ENCODE assay signal across 1 cellular context in the genomic region with DNA sequence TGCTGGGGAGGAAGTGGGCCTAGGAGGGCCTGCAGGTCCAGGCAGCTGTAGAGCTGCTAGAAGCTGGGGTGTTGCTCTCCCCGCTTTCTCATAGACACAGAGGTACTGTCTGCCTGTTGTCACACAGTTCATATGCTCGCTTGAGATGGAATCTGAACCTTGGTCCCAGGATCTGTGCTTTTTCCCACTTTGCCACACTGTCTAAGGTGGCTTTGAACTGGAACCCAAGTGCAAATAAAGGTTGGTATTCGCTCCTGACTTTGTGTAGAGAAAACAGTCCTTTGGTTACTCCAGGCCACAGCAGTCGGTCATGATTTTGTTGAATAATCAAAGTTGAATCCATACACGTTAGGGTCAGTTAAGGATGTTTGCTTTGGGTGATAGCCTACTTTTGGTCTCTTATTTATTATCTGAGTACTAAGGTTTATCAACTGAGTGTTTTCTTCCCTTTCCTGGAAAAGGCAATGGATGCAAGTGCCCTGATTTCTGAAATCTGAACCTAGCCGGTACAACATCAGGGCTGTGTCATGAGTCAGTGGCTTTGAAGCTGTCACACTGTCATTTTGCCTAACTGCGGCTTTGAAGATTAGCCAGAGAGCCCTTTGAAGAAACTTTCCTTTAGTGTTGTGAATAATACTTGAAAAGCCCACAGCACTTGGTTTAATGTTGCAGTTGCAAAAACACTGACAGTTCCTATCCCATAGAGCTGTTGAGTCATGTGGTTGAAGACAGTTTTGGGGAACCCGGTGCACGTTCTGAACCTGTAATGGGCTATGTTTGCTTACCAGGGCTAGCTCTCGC.
TF ChIP-seq lines count a peak whose summit lies in the region.

No MANE protein-coding gene starts in this region.

TF ChIP-seq in HepG2, 621 proteins besides CTCF, POLR2A, EP300 and RAD21 (continued from another document and continues in another):
- TF ChIP-seq, protein P1, sequence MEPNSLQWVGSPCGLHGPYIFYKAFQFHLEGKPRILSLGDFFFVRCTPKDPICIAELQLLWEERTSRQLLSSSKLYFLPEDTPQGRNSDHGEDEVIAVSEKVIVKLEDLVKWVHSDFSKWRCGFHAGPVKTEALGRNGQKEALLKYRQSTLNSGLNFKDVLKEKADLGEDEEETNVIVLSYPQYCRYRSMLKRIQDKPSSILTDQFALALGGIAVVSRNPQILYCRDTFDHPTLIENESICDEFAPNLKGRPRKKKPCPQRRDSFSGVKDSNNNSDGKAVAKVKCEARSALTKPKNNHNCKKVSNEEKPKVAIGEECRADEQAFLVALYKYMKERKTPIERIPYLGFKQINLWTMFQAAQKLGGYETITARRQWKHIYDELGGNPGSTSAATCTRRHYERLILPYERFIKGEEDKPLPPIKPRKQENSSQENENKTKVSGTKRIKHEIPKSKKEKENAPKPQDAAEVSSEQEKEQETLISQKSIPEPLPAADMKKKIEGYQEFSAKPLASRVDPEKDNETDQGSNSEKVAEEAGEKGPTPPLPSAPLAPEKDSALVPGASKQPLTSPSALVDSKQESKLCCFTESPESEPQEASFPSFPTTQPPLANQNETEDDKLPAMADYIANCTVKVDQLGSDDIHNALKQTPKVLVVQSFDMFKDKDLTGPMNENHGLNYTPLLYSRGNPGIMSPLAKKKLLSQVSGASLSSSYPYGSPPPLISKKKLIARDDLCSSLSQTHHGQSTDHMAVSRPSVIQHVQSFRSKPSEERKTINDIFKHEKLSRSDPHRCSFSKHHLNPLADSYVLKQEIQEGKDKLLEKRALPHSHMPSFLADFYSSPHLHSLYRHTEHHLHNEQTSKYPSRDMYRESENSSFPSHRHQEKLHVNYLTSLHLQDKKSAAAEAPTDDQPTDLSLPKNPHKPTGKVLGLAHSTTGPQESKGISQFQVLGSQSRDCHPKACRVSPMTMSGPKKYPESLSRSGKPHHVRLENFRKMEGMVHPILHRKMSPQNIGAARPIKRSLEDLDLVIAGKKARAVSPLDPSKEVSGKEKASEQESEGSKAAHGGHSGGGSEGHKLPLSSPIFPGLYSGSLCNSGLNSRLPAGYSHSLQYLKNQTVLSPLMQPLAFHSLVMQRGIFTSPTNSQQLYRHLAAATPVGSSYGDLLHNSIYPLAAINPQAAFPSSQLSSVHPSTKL (CRISPR knock-in tag; IDR thresholded peaks at IDR 0.05) = peak; percentile 84
- TF ChIP-seq ZNF343 (CRISPR knock-in tag; IDR thresholded peaks at IDR 0.05) = no peak; the same call in 1 of the 2 replicates
- peak; percentile 78; the same call in 1 of the 2 replicates for TF ChIP-seq SOX5 (CRISPR knock-in tag; IDR thresholded peaks at IDR 0.05; ENCODE audit: borderline replicate concordance)
- TF ChIP-seq ZNF567 (CRISPR knock-in tag; IDR thresholded peaks at IDR 0.05; ENCODE audit: borderline replicate concordance) = no peak
- no peak for TF ChIP-seq SRY (CRISPR knock-in tag; IDR thresholded peaks at IDR 0.05)
- peak; percentile 84 for TF ChIP-seq RXRA (CRISPR knock-in tag; IDR thresholded peaks at IDR 0.05)
- peak; percentile 90 for TF ChIP-seq HDAC2 (CRISPR knock-in tag; IDR thresholded peaks at IDR 0.05)
- no peak for TF ChIP-seq SETDB1 (CRISPR knock-in tag; IDR thresholded peaks at IDR 0.05; ENCODE audit: borderline replicate concordance)
- no peak for TF ChIP-seq SNAI1 (CRISPR knock-in tag; IDR thresholded peaks at IDR 0.05; ENCODE audit: borderline replicate concordance)
- no peak for TF ChIP-seq ATF7 (IDR thresholded peaks at IDR 0.05)
- peak; percentile 57; the same call in 1 of the 2 replicates for TF ChIP-seq ATF7 (CRISPR knock-in tag; IDR thresholded peaks at IDR 0.05)
- peak; percentile 64; the same call in 1 of the 2 replicates for TF ChIP-seq MEIS1 (CRISPR knock-in tag; IDR thresholded peaks at IDR 0.05; ENCODE audit: borderline replicate concordance)
- TF ChIP-seq ZNF230 (CRISPR knock-in tag; IDR thresholded peaks at IDR 0.05) = no peak
- TF ChIP-seq ZSCAN29 (CRISPR knock-in tag; conservative IDR thresholded peaks at IDR 0.05) = peak; percentile 86
- TF ChIP-seq, protein P2, sequence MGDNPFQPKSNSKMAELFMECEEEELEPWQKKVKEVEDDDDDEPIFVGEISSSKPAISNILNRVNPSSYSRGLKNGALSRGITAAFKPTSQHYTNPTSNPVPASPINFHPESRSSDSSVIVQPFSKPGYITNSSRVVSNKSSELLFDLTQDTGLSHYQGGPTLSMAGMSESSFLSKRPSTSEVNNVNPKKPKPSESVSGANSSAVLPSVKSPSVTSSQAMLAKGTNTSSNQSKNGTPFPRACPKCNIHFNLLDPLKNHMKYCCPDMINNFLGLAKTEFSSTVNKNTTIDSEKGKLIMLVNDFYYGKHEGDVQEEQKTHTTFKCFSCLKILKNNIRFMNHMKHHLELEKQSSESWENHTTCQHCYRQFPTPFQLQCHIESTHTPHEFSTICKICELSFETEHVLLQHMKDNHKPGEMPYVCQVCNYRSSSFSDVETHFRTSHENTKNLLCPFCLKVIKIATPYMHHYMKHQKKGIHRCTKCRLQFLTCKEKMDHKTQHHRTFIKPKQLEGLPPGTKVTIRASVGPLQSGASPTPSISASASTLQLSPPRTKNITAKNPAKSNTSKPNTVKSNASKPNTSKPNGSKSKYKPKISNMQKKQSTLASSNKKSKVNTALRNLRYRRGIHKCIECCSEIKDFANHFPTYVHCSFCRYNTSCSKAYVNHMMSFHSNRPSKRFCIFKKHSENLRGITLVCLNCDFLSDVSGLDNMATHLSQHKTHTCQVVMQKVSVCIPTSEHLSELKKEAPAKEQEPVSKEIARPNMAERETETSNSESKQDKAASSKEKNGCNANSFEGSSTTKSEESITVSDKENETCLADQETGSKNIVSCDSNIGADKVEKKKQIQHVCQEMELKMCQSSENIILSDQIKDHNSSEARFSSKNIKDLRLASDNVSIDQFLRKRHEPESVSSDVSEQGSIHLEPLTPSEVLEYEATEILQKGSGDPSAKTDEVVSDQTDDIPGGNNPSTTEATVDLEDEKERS (CRISPR knock-in tag; IDR thresholded peaks at IDR 0.05) = peak; percentile 46; the same call in 1 of the 2 replicates
- TF ChIP-seq, protein P3, sequence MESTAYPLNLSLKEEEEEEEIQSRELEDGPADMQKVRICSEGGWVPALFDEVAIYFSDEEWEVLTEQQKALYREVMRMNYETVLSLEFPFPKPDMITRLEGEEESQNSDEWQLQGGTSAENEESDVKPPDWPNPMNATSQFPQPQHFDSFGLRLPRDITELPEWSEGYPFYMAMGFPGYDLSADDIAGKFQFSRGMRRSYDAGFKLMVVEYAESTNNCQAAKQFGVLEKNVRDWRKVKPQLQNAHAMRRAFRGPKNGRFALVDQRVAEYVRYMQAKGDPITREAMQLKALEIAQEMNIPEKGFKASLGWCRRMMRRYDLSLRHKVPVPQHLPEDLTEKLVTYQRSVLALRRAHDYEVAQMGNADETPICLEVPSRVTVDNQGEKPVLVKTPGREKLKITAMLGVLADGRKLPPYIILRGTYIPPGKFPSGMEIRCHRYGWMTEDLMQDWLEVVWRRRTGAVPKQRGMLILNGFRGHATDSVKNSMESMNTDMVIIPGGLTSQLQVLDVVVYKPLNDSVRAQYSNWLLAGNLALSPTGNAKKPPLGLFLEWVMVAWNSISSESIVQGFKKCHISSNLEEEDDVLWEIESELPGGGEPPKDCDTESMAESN (CRISPR knock-in tag; conservative IDR thresholded peaks at IDR 0.05) = no peak
- TF ChIP-seq, protein P4, sequence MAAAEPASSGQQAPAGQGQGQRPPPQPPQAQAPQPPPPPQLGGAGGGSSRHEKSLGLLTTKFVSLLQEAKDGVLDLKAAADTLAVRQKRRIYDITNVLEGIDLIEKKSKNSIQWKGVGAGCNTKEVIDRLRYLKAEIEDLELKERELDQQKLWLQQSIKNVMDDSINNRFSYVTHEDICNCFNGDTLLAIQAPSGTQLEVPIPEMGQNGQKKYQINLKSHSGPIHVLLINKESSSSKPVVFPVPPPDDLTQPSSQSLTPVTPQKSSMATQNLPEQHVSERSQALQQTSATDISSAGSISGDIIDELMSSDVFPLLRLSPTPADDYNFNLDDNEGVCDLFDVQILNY (CRISPR knock-in tag; conservative IDR thresholded peaks at IDR 0.05) = no peak
- TF ChIP-seq KDM2A (CRISPR knock-in tag; IDR thresholded peaks at IDR 0.05; ENCODE audit: borderline replicate concordance, low read depth) = peak; percentile 33; the same call in 1 of the 2 replicates
- TF ChIP-seq, protein P5, sequence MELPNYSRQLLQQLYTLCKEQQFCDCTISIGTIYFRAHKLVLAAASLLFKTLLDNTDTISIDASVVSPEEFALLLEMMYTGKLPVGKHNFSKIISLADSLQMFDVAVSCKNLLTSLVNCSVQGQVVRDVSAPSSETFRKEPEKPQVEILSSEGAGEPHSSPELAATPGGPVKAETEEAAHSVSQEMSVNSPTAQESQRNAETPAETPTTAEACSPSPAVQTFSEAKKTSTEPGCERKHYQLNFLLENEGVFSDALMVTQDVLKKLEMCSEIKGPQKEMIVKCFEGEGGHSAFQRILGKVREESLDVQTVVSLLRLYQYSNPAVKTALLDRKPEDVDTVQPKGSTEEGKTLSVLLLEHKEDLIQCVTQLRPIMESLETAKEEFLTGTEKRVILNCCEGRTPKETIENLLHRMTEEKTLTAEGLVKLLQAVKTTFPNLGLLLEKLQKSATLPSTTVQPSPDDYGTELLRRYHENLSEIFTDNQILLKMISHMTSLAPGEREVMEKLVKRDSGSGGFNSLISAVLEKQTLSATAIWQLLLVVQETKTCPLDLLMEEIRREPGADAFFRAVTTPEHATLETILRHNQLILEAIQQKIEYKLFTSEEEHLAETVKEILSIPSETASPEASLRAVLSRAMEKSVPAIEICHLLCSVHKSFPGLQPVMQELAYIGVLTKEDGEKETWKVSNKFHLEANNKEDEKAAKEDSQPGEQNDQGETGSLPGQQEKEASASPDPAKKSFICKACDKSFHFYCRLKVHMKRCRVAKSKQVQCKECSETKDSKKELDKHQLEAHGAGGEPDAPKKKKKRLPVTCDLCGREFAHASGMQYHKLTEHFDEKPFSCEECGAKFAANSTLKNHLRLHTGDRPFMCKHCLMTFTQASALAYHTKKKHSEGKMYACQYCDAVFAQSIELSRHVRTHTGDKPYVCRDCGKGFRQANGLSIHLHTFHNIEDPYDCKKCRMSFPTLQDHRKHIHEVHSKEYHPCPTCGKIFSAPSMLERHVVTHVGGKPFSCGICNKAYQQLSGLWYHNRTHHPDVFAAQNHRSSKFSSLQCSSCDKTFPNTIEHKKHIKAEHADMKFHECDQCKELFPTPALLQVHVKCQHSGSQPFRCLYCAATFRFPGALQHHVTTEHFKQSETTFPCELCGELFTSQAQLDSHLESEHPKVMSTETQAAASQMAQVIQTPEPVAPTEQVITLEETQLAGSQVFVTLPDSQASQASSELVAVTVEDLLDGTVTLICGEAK (IDR thresholded peaks at IDR 0.05) = no peak
- TF ChIP-seq, protein P5 (CRISPR knock-in tag; IDR thresholded peaks at IDR 0.05) = 0 out of 2 replicates have a peak, but pooled peaks have one; percentile 39
- TF ChIP-seq ZNF34 (CRISPR knock-in tag; IDR thresholded peaks at IDR 0.05; ENCODE audit: borderline replicate concordance) = no peak
- TF ChIP-seq NFIB (CRISPR knock-in tag; IDR thresholded peaks at IDR 0.05; ENCODE audit: borderline replicate concordance) = no peak
- TF ChIP-seq SUZ12 (IDR thresholded peaks at IDR 0.05; ENCODE audit: low read depth, low read length) = no peak
- TF ChIP-seq, protein P6, sequence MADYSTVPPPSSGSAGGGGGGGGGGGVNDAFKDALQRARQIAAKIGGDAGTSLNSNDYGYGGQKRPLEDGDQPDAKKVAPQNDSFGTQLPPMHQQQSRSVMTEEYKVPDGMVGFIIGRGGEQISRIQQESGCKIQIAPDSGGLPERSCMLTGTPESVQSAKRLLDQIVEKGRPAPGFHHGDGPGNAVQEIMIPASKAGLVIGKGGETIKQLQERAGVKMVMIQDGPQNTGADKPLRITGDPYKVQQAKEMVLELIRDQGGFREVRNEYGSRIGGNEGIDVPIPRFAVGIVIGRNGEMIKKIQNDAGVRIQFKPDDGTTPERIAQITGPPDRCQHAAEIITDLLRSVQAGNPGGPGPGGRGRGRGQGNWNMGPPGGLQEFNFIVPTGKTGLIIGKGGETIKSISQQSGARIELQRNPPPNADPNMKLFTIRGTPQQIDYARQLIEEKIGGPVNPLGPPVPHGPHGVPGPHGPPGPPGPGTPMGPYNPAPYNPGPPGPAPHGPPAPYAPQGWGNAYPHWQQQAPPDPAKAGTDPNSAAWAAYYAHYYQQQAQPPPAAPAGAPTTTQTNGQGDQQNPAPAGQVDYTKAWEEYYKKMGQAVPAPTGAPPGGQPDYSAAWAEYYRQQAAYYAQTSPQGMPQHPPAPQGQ (CRISPR knock-in tag; IDR thresholded peaks at IDR 0.05; ENCODE audit: borderline replicate concordance) = 0 out of 2 replicates have a peak, but pooled peaks have one; percentile 29
- TF ChIP-seq ISX (CRISPR knock-in tag; conservative IDR thresholded peaks at IDR 0.05) = no peak
- no peak for TF ChIP-seq SMAD9 (CRISPR knock-in tag; IDR thresholded peaks at IDR 0.05)
- peak; percentile 63; the same call in 1 of the 2 replicates for TF ChIP-seq ZFP36L1 (CRISPR knock-in tag; IDR thresholded peaks at IDR 0.05)
- TF ChIP-seq, protein P7, sequence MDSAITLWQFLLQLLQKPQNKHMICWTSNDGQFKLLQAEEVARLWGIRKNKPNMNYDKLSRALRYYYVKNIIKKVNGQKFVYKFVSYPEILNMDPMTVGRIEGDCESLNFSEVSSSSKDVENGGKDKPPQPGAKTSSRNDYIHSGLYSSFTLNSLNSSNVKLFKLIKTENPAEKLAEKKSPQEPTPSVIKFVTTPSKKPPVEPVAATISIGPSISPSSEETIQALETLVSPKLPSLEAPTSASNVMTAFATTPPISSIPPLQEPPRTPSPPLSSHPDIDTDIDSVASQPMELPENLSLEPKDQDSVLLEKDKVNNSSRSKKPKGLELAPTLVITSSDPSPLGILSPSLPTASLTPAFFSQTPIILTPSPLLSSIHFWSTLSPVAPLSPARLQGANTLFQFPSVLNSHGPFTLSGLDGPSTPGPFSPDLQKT (CRISPR knock-in tag; IDR thresholded peaks at IDR 0.05; ENCODE audit: borderline replicate concordance) = no peak
- TF ChIP-seq ARNT (IDR thresholded peaks at IDR 0.05) = no peak
- no peak for TF ChIP-seq ZSCAN12 (CRISPR knock-in tag; IDR thresholded peaks at IDR 0.05)
- TF ChIP-seq MEIS2 (CRISPR knock-in tag; IDR thresholded peaks at IDR 0.05) = peak; percentile 92
